ENCODE assay signal across 9 cellular contexts in the genomic region with DNA sequence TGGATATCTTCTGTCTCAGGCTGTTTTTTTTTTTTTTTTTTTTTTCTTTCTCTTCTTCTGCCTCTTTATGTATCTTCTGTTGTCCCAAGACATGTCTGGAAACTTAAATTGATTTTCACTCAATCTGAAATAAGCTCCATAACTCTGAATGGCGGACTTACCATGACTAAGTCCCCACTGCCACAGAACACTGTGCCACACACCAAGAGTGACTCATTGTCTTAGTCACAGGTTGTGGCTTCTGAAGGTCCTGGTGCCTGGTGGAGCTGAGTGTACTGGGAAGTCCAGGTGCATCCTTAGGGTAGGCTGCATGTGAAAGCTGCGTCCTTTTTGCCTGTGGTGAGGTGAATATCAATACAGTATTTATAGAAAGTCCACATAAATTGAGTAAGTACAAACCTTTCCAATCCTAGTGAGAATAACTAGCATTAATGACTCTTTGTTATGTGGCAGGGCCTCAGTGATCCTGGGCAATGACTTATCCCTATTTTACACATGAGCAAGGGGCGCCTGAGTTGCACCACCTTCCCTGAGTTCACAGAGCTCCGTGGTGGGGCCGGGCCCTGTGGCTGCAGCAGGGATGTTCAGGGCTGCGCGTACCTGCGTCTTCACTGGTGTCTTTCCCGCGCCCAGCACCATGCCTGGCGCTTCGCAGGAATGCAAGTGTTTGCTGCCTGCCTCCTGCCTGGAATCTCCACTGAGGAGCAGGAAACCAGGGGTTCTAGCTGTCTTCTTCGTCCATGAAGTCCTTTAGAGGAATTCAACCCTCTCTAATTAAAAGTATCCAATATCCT. TPM values are rescaled to one million over a fixed set of nuclear protein-coding genes. Genes with fewer than 3 reads are reported as not detected.
DNase-seq lines count a peak whose midpoint lies in the region; ATAC-seq and TF ChIP-seq lines count a peak whose summit lies in the region.
"Had no signal": no experiment of that assay in that cellular context is flagged by ENCODE, and none has a peak within 500 bp of the region (broad histone marks: within the 10 kb centered on the region; RNA-seq: fewer than 3 reads in every experiment).

No MANE protein-coding gene starts in this region.

- H3K27me3 Mint-ChIP-seq in activated T-helper 1 cell treated with anti-CD3 and anti-CD28 coated beads, Interleukin-12 subunit alpha, Interleukin-12 subunit beta, Interleukin-2, Interleukin-4 antibody, amounts not matched to agents 30 ng/mL and 10 ng/mL and 1 ng/mL, durations not matched to agents 14 hours and 24 hours and 36 hours (ENCODE audit: insufficient read depth): no peaks in the 10 kb centered on the region

- H3K36me3 ChIP-seq in IMR-90 (ENCODE audit: control insufficient read depth, insufficient read depth, low read length): peaks cover 44% of the 10 kb centered on the region
- peaks cover 4% of the 10 kb centered on the region for H3K36me3 ChIP-seq in kidney epithelial cell (ENCODE audit: control insufficient read depth, insufficient read depth, low read length)

- DNase-seq in AG08396 (ENCODE audit: low spot score) (peak; percentile 81), IMR-90 (peak; percentile 96), kidney epithelial cell (ENCODE audit: low read depth) (peak; percentile 97), NCI-H2081 (lab: John Stamatoyannopoulos, UW) (no peak), left ventricle myocardium superior (no peak), retina (no peak)
- DNase-seq in activated T-helper 1 cell treated with anti-CD3 and anti-CD28 coated beads, Interleukin-12 subunit alpha, Interleukin-12 subunit beta, Interleukin-2, Interleukin-4 antibody, amounts not matched to agents 30 ng/mL and 10 ng/mL and 1 ng/mL, durations not matched to agents 14 hours and 24 hours and 36 hours (ENCODE audit: low spot score): peak; percentile 22
- DNase-seq: heart left ventricle had no signal

- H3K27ac Mint-ChIP-seq in activated T-helper 1 cell treated with anti-CD3 and anti-CD28 coated beads, Interleukin-12 subunit alpha, Interleukin-12 subunit beta, Interleukin-2, Interleukin-4 antibody, amounts not matched to agents 30 ng/mL and 10 ng/mL and 1 ng/mL, durations not matched to agents 14 hours and 24 hours and 36 hours: peak overlapping the region; percentile 85

- no peak overlapping the region for H4K5ac ChIP-seq in IMR-90 (ENCODE audit: low read depth, low read length)

- H4K20me1 ChIP-seq in IMR-90 (ENCODE audit: insufficient read depth, low read length): peaks cover 69% of the 10 kb centered on the region

- H3K27me3 ChIP-seq in IMR-90 (ENCODE audit: control insufficient read depth, insufficient read depth, low read length) (no peaks in the 10 kb centered on the region), kidney epithelial cell (ENCODE audit: control insufficient read depth, insufficient read depth, low read length) (no peaks in the 10 kb centered on the region)

- no peak overlapping the region for H2BK120ac ChIP-seq in IMR-90 (ENCODE audit: low read depth, low read length)

- H3K9ac ChIP-seq in IMR-90 (ENCODE audit: low read depth, low read length): no peak overlapping the region

- H3K23ac ChIP-seq in IMR-90 (ENCODE audit: low read depth, low read length): peak overlapping the region; percentile 62; the same call in 1 of the 2 replicates

- H3K4me3 ChIP-seq in IMR-90 (ENCODE audit: insufficient read depth, low read depth, low read length) (no peak overlapping the region), kidney epithelial cell (ENCODE audit: low read depth, low read length) (no peak overlapping the region)
- H3K4me3 ChIP-seq: heart left ventricle had no signal

- dilution Hi-C loops in IMR-90 (cut with HindIII; ENCODE audit: low sequenced_read_pairs, unreplicated experiment): no loop called here

- peak overlapping the region; percentile 45 for H3K4me2 ChIP-seq in IMR-90 (ENCODE audit: low read depth, low read length)

- H4K91ac ChIP-seq in IMR-90 (ENCODE audit: insufficient read depth, low read depth, low read length): no peak overlapping the region

- no peaks in the 10 kb centered on the region for H3K9me3 ChIP-seq in IMR-90 (ENCODE audit: control insufficient read depth, insufficient read depth, low read length)
- H3K9me3 ChIP-seq: heart left ventricle had no signal

- no peak overlapping the region for H3K27ac ChIP-seq in IMR-90 (ENCODE audit: insufficient read depth, low read length)

- no peak for TF ChIP-seq CTCF in IMR-90 (conservative IDR thresholded peaks at IDR 0.05; ENCODE audit: low read depth, low read length)
- TF ChIP-seq CTCF in kidney epithelial cell (IDR thresholded peaks at IDR 0.05; ENCODE audit: insufficient read depth, low read length, poor library complexity, severe bottlenecking): no peak

- H3K9me1 ChIP-seq in IMR-90 (ENCODE audit: insufficient read depth, low read length): peaks cover 41% of the 10 kb centered on the region

- H3K4ac ChIP-seq in IMR-90 (ENCODE audit: low read depth, low read length): no peak overlapping the region

- CTCF ChIA-PET in IMR-90 (lab: Yijun Ruan, JAX): no interaction called here

- H4K8ac ChIP-seq in IMR-90 (ENCODE audit: low read depth in 2 of 2, low read length in 2 of 2): 0 out of 4 replicates have a peak overlapping the region, but pooled peaks of 1 of the 2 experiments have one; percentile 9

- TF ChIP-seq RAD21 in IMR-90 (IDR thresholded peaks at IDR 0.05; ENCODE audit: low read length): no peak

- peak overlapping the region; percentile 59 for H2BK5ac ChIP-seq in IMR-90 (ENCODE audit: low read depth, low read length, poor library complexity, severe bottlenecking)

- H2AK9ac ChIP-seq in IMR-90 (replicated peaks; ENCODE audit: low read depth, low read length, poor library complexity): no peak overlapping the region

- no peak overlapping the region for H2AK5ac ChIP-seq in IMR-90 (ENCODE audit: low read depth, low read length)

- H3K14ac ChIP-seq in IMR-90 (replicated peaks; ENCODE audit: low read depth, low read length): no peak overlapping the region; the same call in 1 of the 2 replicates

- peak; percentile 24; the same call in 1 of the 2 replicates for TF ChIP-seq POLR2A in IMR-90 (IDR thresholded peaks at IDR 0.05; ENCODE audit: low read depth, low read length)

- H3K56ac ChIP-seq in IMR-90 (ENCODE audit: extremely low read depth, insufficient read depth, low read length): no peak overlapping the region

- H2BK20ac ChIP-seq in IMR-90 (ENCODE audit: low read depth, low read length): no peak overlapping the region

- H3K9me3 Mint-ChIP-seq in activated T-helper 1 cell treated with anti-CD3 and anti-CD28 coated beads, Interleukin-12 subunit alpha, Interleukin-12 subunit beta, Interleukin-2, Interleukin-4 antibody, amounts not matched to agents 30 ng/mL and 10 ng/mL and 1 ng/mL, durations not matched to agents 14 hours and 24 hours and 36 hours: no peaks in the 10 kb centered on the region

- H3K79me1 ChIP-seq in IMR-90 (ENCODE audit: low read depth in 1 of 2, low read length in 2 of 2): peaks cover 6 to 69% of the 10 kb centered on the region in 2 experiments; a peak in 3 of 4 replicates

- ATAC-seq in IMR-90 (ENCODE audit: low read depth) (no peak; the same call in 1 of the 2 replicates), left ventricle myocardium superior (no peak), HG03439 (IDR thresholded peaks at IDR 0.05; ENCODE audit: unreplicated experiment) (no peak)
- ATAC-seq: heart left ventricle had no signal

- in situ Hi-C loops in IMR-90 (cut with MboI; ENCODE audit: low sequenced_read_pairs): no loop called here

- H3K4me1 Mint-ChIP-seq in activated T-helper 1 cell treated with anti-CD3 and anti-CD28 coated beads, Interleukin-12 subunit alpha, Interleukin-12 subunit beta, Interleukin-2, Interleukin-4 antibody, amounts not matched to agents 30 ng/mL and 10 ng/mL and 1 ng/mL, durations not matched to agents 14 hours and 24 hours and 36 hours (ENCODE audit: low read depth): peaks cover 66% of the 10 kb centered on the region

- 100% methylated on average over 1 of the region's 13 CpGs; no CpG with 5 or more reads in 1 of the 2 experiments for WGBS in IMR-90 (ENCODE audit: extremely low coverage in 2 of 2, insufficient read length in 1 of 2), 2 experiments

- intact Hi-C loops in IMR-90 (cut with micrococcal nuclease) (no loop called here), left ventricle myocardium superior (cut with micrococcal nuclease) (no loop called here)
- intact Hi-C loops in activated T-helper 1 cell treated with anti-CD3 and anti-CD28 coated beads, Interleukin-12 subunit alpha, Interleukin-12 subunit beta, Interleukin-2, Interleukin-4 antibody, amounts not matched to agents 30 ng/mL and 10 ng/mL and 1 ng/mL, durations not matched to agents 14 hours and 24 hours and 36 hours (cut with micrococcal nuclease): loop anchor here (1.0 kb wide), 1 partner anchor 24 kb away; no protein-coding TSS in a partner anchor

- no peak overlapping the region for H2BK15ac ChIP-seq in IMR-90 (ENCODE audit: low read depth, low read length)

- no peak overlapping the region for H2AFZ ChIP-seq in IMR-90 (replicated peaks; ENCODE audit: low read length, poor library complexity)

- BruUV-seq in IMR-90 (replicated peaks; lab: Mats Ljungman, UMichigan): no TSS peak

- H3K4me1 ChIP-seq in IMR-90 (ENCODE audit: control insufficient read depth, insufficient read depth, low read length): peaks cover 25% of the 10 kb centered on the region

- POLR2A ChIA-PET in IMR-90 (lab: Charles Lee; ENCODE audit: unreplicated experiment): interaction anchor here (0.7 to 1.0 kb wide), 2 partner anchors 26 to 1816 kb away, joined by 4 to 14 read pairs; no protein-coding TSS in a partner anchor

- peaks cover 54% of the 10 kb centered on the region for H3K36me3 Mint-ChIP-seq in activated T-helper 1 cell treated with anti-CD3 and anti-CD28 coated beads, Interleukin-12 subunit alpha, Interleukin-12 subunit beta, Interleukin-2, Interleukin-4 antibody, amounts not matched to agents 30 ng/mL and 10 ng/mL and 1 ng/mL, durations not matched to agents 14 hours and 24 hours and 36 hours (ENCODE audit: low read depth)

- peak overlapping the region; percentile 74 for H3K4me3 Mint-ChIP-seq in activated T-helper 1 cell treated with anti-CD3 and anti-CD28 coated beads, Interleukin-12 subunit alpha, Interleukin-12 subunit beta, Interleukin-2, Interleukin-4 antibody, amounts not matched to agents 30 ng/mL and 10 ng/mL and 1 ng/mL, durations not matched to agents 14 hours and 24 hours and 36 hours

- no peak overlapping the region for H3K18ac ChIP-seq in IMR-90 (ENCODE audit: low read depth, low read length)

RNA-seq across cellular contexts. Expression of gene PFKP, which starts 4.3 kb away (rescaled TPM):
- total RNA-seq in IMR-90 (2012; rRNA removed) (281 and 294 TPM in 2 replicates), kidney epithelial cell (292 and 295 TPM in 2 replicates), left ventricle myocardium superior (178 TPM)
- polyA plus RNA-seq in IMR-90 (2012; rRNA removed): 223 and 249 TPM in 2 replicates
- 173 and 244 TPM in 2 replicates for polyA plus RNA-seq in IMR-90 (2012; cell fraction: cytosol; rRNA removed)
- 276 and 335 TPM in 2 replicates for polyA plus RNA-seq in IMR-90 (2012; cell fraction: nucleus; rRNA removed; ENCODE audit: low replicate concordance)
- total RNA-seq in activated T-helper 1 cell treated with anti-CD3 and anti-CD28 coated beads, Interleukin-12 subunit alpha, Interleukin-12 subunit beta, Interleukin-2, Interleukin-4 antibody, amounts not matched to agents 30 ng/mL and 10 ng/mL and 1 ng/mL, durations not matched to agents 14 hours and 24 hours and 36 hours: 264 and 267 TPM in 2 replicates

Comparison
In these comparisons a context has a peak if more than half of its experiments do, and no peak if none do; other contexts are left out.
1. DNase-seq: peak in AG08396 (single experiment), IMR-90 (single experiment), activated T-helper 1 cell treated with anti-CD3 and anti-CD28 coated beads, Interleukin-12 subunit alpha, Interleukin-12 subunit beta, Interleukin-2, Interleukin-4 antibody, amounts not matched to agents 30 ng/mL and 10 ng/mL and 1 ng/mL, durations not matched to agents 14 hours and 24 hours and 36 hours (single experiment) and kidney epithelial cell (single experiment); none in NCI-H2081 (0 of 2), left ventricle myocardium superior (single experiment) and retina (single experiment).